1 cellular context compared by ENCODE assay signal in genomic region chr1:24888061-24888970, GRCh38.
TF ChIP-seq lines count a peak whose summit lies in the region.

No MANE protein-coding gene starts in this region.

TF ChIP-seq in HEK293, 187 proteins besides CTCF, POLR2A, EP300 and RAD21 (continued from another document and continues in another):
- TF ChIP-seq, protein P1, sequence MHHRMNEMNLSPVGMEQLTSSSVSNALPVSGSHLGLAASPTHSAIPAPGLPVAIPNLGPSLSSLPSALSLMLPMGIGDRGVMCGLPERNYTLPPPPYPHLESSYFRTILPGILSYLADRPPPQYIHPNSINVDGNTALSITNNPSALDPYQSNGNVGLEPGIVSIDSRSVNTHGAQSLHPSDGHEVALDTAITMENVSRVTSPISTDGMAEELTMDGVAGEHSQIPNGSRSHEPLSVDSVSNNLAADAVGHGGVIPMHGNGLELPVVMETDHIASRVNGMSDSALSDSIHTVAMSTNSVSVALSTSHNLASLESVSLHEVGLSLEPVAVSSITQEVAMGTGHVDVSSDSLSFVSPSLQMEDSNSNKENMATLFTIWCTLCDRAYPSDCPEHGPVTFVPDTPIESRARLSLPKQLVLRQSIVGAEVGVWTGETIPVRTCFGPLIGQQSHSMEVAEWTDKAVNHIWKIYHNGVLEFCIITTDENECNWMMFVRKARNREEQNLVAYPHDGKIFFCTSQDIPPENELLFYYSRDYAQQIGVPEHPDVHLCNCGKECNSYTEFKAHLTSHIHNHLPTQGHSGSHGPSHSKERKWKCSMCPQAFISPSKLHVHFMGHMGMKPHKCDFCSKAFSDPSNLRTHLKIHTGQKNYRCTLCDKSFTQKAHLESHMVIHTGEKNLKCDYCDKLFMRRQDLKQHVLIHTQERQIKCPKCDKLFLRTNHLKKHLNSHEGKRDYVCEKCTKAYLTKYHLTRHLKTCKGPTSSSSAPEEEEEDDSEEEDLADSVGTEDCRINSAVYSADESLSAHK (tag by site-specific recombination; IDR thresholded peaks at IDR 0.05) = no peak
- no peak for TF ChIP-seq EGR2 (tag by site-specific recombination; IDR thresholded peaks at IDR 0.05; ENCODE audit: low read depth)
- TF ChIP-seq ZNF561 (tag by site-specific recombination; IDR thresholded peaks at IDR 0.05; ENCODE audit: borderline replicate concordance) = no peak
- no peak for TF ChIP-seq ZBTB26 (tag by site-specific recombination; optimal IDR thresholded peaks at IDR 0.05)
- TF ChIP-seq, protein P2, sequence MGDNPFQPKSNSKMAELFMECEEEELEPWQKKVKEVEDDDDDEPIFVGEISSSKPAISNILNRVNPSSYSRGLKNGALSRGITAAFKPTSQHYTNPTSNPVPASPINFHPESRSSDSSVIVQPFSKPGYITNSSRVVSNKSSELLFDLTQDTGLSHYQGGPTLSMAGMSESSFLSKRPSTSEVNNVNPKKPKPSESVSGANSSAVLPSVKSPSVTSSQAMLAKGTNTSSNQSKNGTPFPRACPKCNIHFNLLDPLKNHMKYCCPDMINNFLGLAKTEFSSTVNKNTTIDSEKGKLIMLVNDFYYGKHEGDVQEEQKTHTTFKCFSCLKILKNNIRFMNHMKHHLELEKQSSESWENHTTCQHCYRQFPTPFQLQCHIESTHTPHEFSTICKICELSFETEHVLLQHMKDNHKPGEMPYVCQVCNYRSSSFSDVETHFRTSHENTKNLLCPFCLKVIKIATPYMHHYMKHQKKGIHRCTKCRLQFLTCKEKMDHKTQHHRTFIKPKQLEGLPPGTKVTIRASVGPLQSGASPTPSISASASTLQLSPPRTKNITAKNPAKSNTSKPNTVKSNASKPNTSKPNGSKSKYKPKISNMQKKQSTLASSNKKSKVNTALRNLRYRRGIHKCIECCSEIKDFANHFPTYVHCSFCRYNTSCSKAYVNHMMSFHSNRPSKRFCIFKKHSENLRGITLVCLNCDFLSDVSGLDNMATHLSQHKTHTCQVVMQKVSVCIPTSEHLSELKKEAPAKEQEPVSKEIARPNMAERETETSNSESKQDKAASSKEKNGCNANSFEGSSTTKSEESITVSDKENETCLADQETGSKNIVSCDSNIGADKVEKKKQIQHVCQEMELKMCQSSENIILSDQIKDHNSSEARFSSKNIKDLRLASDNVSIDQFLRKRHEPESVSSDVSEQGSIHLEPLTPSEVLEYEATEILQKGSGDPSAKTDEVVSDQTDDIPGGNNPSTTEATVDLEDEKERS (tag by site-specific recombination; IDR thresholded peaks at IDR 0.05) = no peak
- TF ChIP-seq ZNF518A (tag by site-specific recombination; conservative IDR thresholded peaks at IDR 0.05; ENCODE audit: low read depth) = peak; percentile 69; the same call in 1 of the 2 replicates
- peak; percentile 45; the same call in 1 of the 2 replicates for TF ChIP-seq ZNF623 (tag by site-specific recombination; IDR thresholded peaks at IDR 0.05)
- TF ChIP-seq PRDM1 (tag by site-specific recombination; IDR thresholded peaks at IDR 0.05) = no peak
- no peak for TF ChIP-seq ZNF76 (tag by site-specific recombination; IDR thresholded peaks at IDR 0.05; ENCODE audit: borderline replicate concordance, low read depth)
- no peak for TF ChIP-seq MZF1 (tag by site-specific recombination; IDR thresholded peaks at IDR 0.05; ENCODE audit: borderline replicate concordance)
- TF ChIP-seq SCRT2 (tag by site-specific recombination; IDR thresholded peaks at IDR 0.05) = no peak
- TF ChIP-seq KLF16 (tag by site-specific recombination; IDR thresholded peaks at IDR 0.05) = no peak
- TF ChIP-seq ZNF548 (tag by site-specific recombination; IDR thresholded peaks at IDR 0.05) = no peak
- TF ChIP-seq, protein P3, sequence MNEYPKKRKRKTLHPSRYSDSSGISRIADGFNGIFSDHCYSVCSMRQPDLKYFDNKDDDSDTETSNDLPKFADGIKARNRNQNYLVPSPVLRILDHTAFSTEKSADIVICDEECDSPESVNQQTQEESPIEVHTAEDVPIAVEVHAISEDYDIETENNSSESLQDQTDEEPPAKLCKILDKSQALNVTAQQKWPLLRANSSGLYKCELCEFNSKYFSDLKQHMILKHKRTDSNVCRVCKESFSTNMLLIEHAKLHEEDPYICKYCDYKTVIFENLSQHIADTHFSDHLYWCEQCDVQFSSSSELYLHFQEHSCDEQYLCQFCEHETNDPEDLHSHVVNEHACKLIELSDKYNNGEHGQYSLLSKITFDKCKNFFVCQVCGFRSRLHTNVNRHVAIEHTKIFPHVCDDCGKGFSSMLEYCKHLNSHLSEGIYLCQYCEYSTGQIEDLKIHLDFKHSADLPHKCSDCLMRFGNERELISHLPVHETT (tag by site-specific recombination; IDR thresholded peaks at IDR 0.05) = no peak
- TF ChIP-seq, protein P4, sequence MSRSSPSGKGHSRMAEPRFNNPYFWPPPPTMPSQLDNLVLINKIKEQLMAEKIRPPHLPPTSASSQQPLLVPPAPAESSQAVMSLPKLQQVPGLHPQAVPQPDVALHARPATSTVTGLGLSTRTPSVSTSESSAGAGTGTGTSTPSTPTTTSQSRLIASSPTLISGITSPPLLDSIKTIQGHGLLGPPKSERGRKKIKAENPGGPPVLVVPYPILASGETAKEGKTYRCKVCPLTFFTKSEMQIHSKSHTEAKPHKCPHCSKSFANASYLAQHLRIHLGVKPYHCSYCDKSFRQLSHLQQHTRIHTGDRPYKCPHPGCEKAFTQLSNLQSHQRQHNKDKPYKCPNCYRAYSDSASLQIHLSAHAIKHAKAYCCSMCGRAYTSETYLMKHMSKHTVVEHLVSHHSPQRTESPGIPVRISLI (tag by site-specific recombination; IDR thresholded peaks at IDR 0.05) = no peak
- no peak for TF ChIP-seq PBX3 (CRISPR knock-in tag; IDR thresholded peaks at IDR 0.05)
- no peak for TF ChIP-seq YY2 (tag by site-specific recombination; IDR thresholded peaks at IDR 0.05)
- TF ChIP-seq ZSCAN23 (tag by site-specific recombination; IDR thresholded peaks at IDR 0.05) = no peak
- TF ChIP-seq, protein P5, sequence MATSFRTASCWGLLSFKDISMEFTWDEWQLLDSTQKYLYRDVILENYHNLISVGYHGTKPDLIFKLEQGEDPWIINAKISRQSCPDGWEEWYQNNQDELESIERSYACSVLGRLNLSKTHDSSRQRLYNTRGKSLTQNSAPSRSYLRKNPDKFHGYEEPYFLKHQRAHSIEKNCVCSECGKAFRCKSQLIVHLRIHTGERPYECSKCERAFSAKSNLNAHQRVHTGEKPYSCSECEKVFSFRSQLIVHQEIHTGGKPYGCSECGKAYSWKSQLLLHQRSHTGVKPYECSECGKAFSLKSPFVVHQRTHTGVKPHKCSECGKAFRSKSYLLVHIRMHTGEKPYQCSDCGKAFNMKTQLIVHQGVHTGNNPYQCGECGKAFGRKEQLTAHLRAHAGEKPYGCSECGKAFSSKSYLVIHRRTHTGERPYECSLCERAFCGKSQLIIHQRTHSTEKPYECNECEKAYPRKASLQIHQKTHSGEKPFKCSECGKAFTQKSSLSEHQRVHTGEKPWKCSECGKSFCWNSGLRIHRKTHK (tag by site-specific recombination; IDR thresholded peaks at IDR 0.05) = no peak
- TF ChIP-seq ZNF514 (tag by site-specific recombination; IDR thresholded peaks at IDR 0.05) = no peak
- TF ChIP-seq ZNF510 (tag by site-specific recombination; IDR thresholded peaks at IDR 0.05; ENCODE audit: insufficient replicate concordance) = peak; percentile 56
- TF ChIP-seq PRDM2 (tag by site-specific recombination; IDR thresholded peaks at IDR 0.05; ENCODE audit: borderline replicate concordance) = no peak
- TF ChIP-seq, protein P6, sequence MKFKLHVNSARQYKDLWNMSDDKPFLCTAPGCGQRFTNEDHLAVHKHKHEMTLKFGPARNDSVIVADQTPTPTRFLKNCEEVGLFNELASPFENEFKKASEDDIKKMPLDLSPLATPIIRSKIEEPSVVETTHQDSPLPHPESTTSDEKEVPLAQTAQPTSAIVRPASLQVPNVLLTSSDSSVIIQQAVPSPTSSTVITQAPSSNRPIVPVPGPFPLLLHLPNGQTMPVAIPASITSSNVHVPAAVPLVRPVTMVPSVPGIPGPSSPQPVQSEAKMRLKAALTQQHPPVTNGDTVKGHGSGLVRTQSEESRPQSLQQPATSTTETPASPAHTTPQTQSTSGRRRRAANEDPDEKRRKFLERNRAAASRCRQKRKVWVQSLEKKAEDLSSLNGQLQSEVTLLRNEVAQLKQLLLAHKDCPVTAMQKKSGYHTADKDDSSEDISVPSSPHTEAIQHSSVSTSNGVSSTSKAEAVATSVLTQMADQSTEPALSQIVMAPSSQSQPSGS (tag by site-specific recombination; IDR thresholded peaks at IDR 0.05; ENCODE audit: low read depth) = no peak
- TF ChIP-seq ZNF610 (tag by site-specific recombination; IDR thresholded peaks at IDR 0.05; ENCODE audit: borderline replicate concordance) = no peak
- no peak for TF ChIP-seq ZNF341 (tag by site-specific recombination; IDR thresholded peaks at IDR 0.05; ENCODE audit: low read depth)
- TF ChIP-seq ZNF777 (tag by site-specific recombination; IDR thresholded peaks at IDR 0.05; ENCODE audit: borderline replicate concordance) = no peak
- no peak for TF ChIP-seq ZNF404 (tag by site-specific recombination; IDR thresholded peaks at IDR 0.05)
